13 cellular contexts compared by ENCODE assay signal in genomic region chr1:14486401-14487110, GRCh38.
DNase-seq lines count a peak whose midpoint lies in the region; ATAC-seq and TF ChIP-seq lines count a peak whose summit lies in the region.
"Had no signal": no experiment of that assay in that cellular context is flagged by ENCODE, and none has a peak within 500 bp of the region (broad histone marks: within the 10 kb centered on the region; RNA-seq: fewer than 3 reads in every experiment).

No MANE protein-coding gene starts in this region.

- WGBS in lower leg skin, 2 donors, result 31 to 39% methylated on average over 8 of the region's 8 CpGs
- 39 to 41% methylated on average over 8 of the region's 8 CpGs for WGBS in esophagus squamous epithelium, 2 donors

- ATAC-seq in Panc1 (peak; percentile 85), GM19467 (IDR thresholded peaks at IDR 0.05; ENCODE audit: unreplicated experiment) (no peak)
- ATAC-seq: activated T-cell treated with anti-CD3 and anti-CD28 coated beads, Interleukin-2, amount 50 U/mL, for 72 hours; CD8-positive, alpha-beta T cell; K562 had no signal

- H3K4me3 Mint-ChIP-seq in osteocyte (ENCODE audit: unreplicated experiment), result no peak overlapping the region
- H3K4me3 Mint-ChIP-seq: activated T-cell treated with anti-CD3 and anti-CD28 coated beads, Interleukin-2, amount 50 U/mL, for 72 hours; CD8-positive, alpha-beta T cell had no signal

- H3K4me1 ChIP-seq in Panc1 (ENCODE audit: control insufficient read depth, insufficient read depth, low read length), result 0 out of 2 replicates have a peak, but pooled peaks cover 2% of the 10 kb centered on the region
- H3K4me1 ChIP-seq in esophagus squamous epithelium, result peaks cover 0 to 11% (median 0%) of the 10 kb centered on the region in 3 donors
- H3K4me1 ChIP-seq: prostate gland had no signal

- BruUV-seq in Panc1 (replicated peaks; lab: Mats Ljungman, UMichigan), result no TSS peak

- intact Hi-C loops in Panc1 (cut with micrococcal nuclease; ENCODE audit: unreplicated experiment) (no loop called here), lower leg skin (cut with DNase I; ENCODE audit: low total_unique reads) (no loop called here), esophagus squamous epithelium (cut with DNase I) (no loop called here)

- no peaks in the 10 kb centered on the region for H3K9me3 ChIP-seq in Panc1 (ENCODE audit: control insufficient read depth, insufficient read depth, low read depth, low read length)
- H3K9me3 ChIP-seq in esophagus squamous epithelium, result no peaks in the 10 kb centered on the region
- H3K9me3 ChIP-seq: prostate gland had no signal

- no peaks in the 10 kb centered on the region for H3K27me3 ChIP-seq in Panc1 (ENCODE audit: control insufficient read depth, insufficient read depth, low read length)
- H3K27me3 ChIP-seq in esophagus squamous epithelium, result no peaks in the 10 kb centered on the region

- peak overlapping the region; percentile 48; the same call in 1 of the 2 replicates for H3K27ac ChIP-seq in Panc1 (ENCODE audit: low read length)
- peak overlapping the region in 1 of 4 donors; percentile 37 for H3K27ac ChIP-seq in esophagus squamous epithelium
- H3K27ac ChIP-seq: prostate gland had no signal

- CTCF ChIA-PET in Panc1 (lab: Charles Lee), result interaction anchor here (0.6 kb wide), 1 partner anchor 80 kb away, joined by 3 read pairs; no protein-coding TSS in a partner anchor

- no peaks in the 10 kb centered on the region for H3K27me3 Mint-ChIP-seq in osteocyte (ENCODE audit: unreplicated experiment)

- H3K4me3 ChIP-seq in Panc1 (ENCODE audit: low read depth in 2 of 2, low read length in 2 of 2), result no peak overlapping the region
- no peak overlapping the region for H3K4me3 ChIP-seq in fibroblast of pulmonary artery (replicated peaks; ENCODE audit: low read depth, low read length)
- H3K4me3 ChIP-seq in lower leg skin (ENCODE audit: low read depth, poor library complexity, severe bottlenecking), result no peak overlapping the region
- no peak overlapping the region for H3K4me3 ChIP-seq in esophagus squamous epithelium
- H3K4me3 ChIP-seq: K562, prostate gland had no signal

- peak overlapping the region; percentile 10 for H3K27ac Mint-ChIP-seq in osteocyte (ENCODE audit: unreplicated experiment)
- H3K27ac Mint-ChIP-seq: activated T-cell treated with anti-CD3 and anti-CD28 coated beads, Interleukin-2, amount 50 U/mL, for 72 hours; CD8-positive, alpha-beta T cell had no signal

- TF ChIP-seq POLR2A in lower leg skin (IDR thresholded peaks at IDR 0.05), result no peak
- no peak for TF ChIP-seq POLR2A in esophagus squamous epithelium (IDR thresholded peaks at IDR 0.05)

- no peaks in the 10 kb centered on the region for H3K36me3 Mint-ChIP-seq in osteocyte (ENCODE audit: unreplicated experiment)
- H3K36me3 Mint-ChIP-seq: CD8-positive, alpha-beta T cell had no signal

- peaks cover 23% of the 10 kb centered on the region for H3K4me1 Mint-ChIP-seq in osteocyte (ENCODE audit: unreplicated experiment)

- DNase-seq in Caki2 (ENCODE audit: low read depth) (peak; percentile 99), Panc1 (ENCODE audit: low read depth, low spot score) (no peak), fibroblast of pulmonary artery (ENCODE audit: low read depth) (peak; percentile 71), osteocyte (ENCODE audit: extremely low spot score, unreplicated experiment) (peak; percentile 19), MV-4-11 (lab: John Stamatoyannopoulos, UW) (no peak), lower leg skin (ENCODE audit: low spot score in 2 of 2) (no peak), esophagus squamous epithelium (lab: John Stamatoyannopoulos, UW) (no peak)
- DNase-seq: activated T-cell treated with anti-CD3 and anti-CD28 coated beads, Interleukin-2, amount 50 U/mL, for 72 hours; CD8-positive, alpha-beta T cell; NCI-H69 had no signal

- in situ Hi-C loops in Caki2 (cut with HindIII; ENCODE audit: low pct_unique_long_range_greater_than_20kb, low sequenced_read_pairs) (no loop called here), Panc1 (cut with HindIII; ENCODE audit: low pct_unique_long_range_greater_than_20kb, low sequenced_read_pairs) (no loop called here)

- H3K36me3 ChIP-seq in Panc1 (ENCODE audit: control insufficient read depth, insufficient read depth, low read length) (no peaks in the 10 kb centered on the region), esophagus squamous epithelium (no peaks in the 10 kb centered on the region)
- H3K36me3 ChIP-seq: prostate gland had no signal

- H3K9me3 Mint-ChIP-seq in osteocyte (ENCODE audit: unreplicated experiment), result peaks cover 4% of the 10 kb centered on the region
- H3K9me3 Mint-ChIP-seq: activated T-cell treated with anti-CD3 and anti-CD28 coated beads, Interleukin-2, amount 50 U/mL, for 72 hours; CD8-positive, alpha-beta T cell had no signal

- no peak for TF ChIP-seq CTCF in Panc1 (IDR thresholded peaks at IDR 0.05)
- no peak for TF ChIP-seq CTCF in fibroblast of pulmonary artery (IDR thresholded peaks at IDR 0.05; ENCODE audit: low read length, missing control alignments)
- TF ChIP-seq CTCF in osteocyte (IDR thresholded peaks at IDR 0.05), result no peak
- no peak for TF ChIP-seq CTCF in lower leg skin (IDR thresholded peaks at IDR 0.05)
- no peak for TF ChIP-seq CTCF in esophagus squamous epithelium (IDR thresholded peaks at IDR 0.05)

- POLR2A ChIA-PET in Panc1 (lab: Charles Lee), result interaction anchor here (0.6 kb wide), 1 partner anchor 278 kb away, joined by 3 read pairs; no protein-coding TSS in a partner anchor

Comparison
In these comparisons a context has a peak if more than half of its experiments do, and no peak if none do; other contexts are left out.
1. DNase-seq: peak in Caki2 (single experiment), fibroblast of pulmonary artery (single experiment) and osteocyte (single experiment); none in Panc1 (single experiment), MV-4-11 (single experiment), lower leg skin (0 of 2) and esophagus squamous epithelium (single experiment).